1 cellular context compared by ENCODE assay signal in the genomic region with DNA sequence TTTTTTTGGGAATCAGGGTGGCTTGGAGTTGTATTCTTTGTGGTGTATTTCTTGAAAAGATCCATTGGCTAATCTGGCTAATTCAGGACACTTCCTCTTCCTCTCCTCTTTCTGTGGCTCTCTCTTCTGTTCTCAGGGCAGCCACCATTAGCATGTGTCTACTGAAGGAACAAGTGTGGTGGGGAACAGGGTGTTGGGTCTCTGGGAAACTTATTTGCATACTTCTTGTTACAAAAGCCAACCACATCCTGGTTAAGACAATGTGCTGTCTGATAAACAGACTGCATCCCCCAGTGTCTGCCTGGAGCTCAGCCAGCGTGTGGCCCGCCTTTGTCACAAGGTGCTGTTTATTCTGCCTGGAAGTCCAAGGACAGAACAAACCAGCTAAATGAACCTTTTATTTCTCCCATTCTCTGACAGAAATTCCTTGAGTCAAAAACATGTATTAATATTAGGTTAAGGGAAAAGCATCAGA.
TF ChIP-seq lines count a peak whose summit lies in the region.

No MANE protein-coding gene starts in this region.

TF ChIP-seq in HepG2, 621 proteins besides CTCF, POLR2A, EP300 and RAD21 (continued from another document and continues in another):
- no peak for TF ChIP-seq ZNF839 (CRISPR knock-in tag; IDR thresholded peaks at IDR 0.05; ENCODE audit: borderline replicate concordance)
- peak; percentile 66; the same call in 1 of the 2 replicates for TF ChIP-seq ZMYM3 (CRISPR knock-in tag; IDR thresholded peaks at IDR 0.05)
- TF ChIP-seq ZSCAN20 (CRISPR knock-in tag; IDR thresholded peaks at IDR 0.05; ENCODE audit: borderline replicate concordance) = no peak
- TF ChIP-seq ATF3 (CRISPR knock-in tag; IDR thresholded peaks at IDR 0.05) = 0 out of 2 replicates have a peak, but pooled peaks have one; percentile 16
- TF ChIP-seq SRSF4 (IDR thresholded peaks at IDR 0.05; ENCODE audit: low read depth, low read length, poor library complexity, severe bottlenecking) = no peak
- TF ChIP-seq ZNF83 (CRISPR knock-in tag; IDR thresholded peaks at IDR 0.05; ENCODE audit: borderline replicate concordance) = no peak
- peak; percentile 46; the same call in 1 of the 2 replicates for TF ChIP-seq ZNF350 (CRISPR knock-in tag; IDR thresholded peaks at IDR 0.05; ENCODE audit: borderline replicate concordance, low read depth)
- no peak; the same call in 1 of the 2 replicates for TF ChIP-seq ZNF703 (CRISPR knock-in tag; IDR thresholded peaks at IDR 0.05; ENCODE audit: borderline replicate concordance)
- peak; percentile 69; the same call in 1 of the 2 replicates for TF ChIP-seq RFXAP (CRISPR knock-in tag; IDR thresholded peaks at IDR 0.05; ENCODE audit: borderline replicate concordance)
- TF ChIP-seq HDAC6 (IDR thresholded peaks at IDR 0.05; ENCODE audit: low read depth, low read length) = no peak
- TF ChIP-seq FOXJ3 (CRISPR knock-in tag; IDR thresholded peaks at IDR 0.05; ENCODE audit: borderline replicate concordance) = peak; percentile 89
- TF ChIP-seq, protein P1, sequence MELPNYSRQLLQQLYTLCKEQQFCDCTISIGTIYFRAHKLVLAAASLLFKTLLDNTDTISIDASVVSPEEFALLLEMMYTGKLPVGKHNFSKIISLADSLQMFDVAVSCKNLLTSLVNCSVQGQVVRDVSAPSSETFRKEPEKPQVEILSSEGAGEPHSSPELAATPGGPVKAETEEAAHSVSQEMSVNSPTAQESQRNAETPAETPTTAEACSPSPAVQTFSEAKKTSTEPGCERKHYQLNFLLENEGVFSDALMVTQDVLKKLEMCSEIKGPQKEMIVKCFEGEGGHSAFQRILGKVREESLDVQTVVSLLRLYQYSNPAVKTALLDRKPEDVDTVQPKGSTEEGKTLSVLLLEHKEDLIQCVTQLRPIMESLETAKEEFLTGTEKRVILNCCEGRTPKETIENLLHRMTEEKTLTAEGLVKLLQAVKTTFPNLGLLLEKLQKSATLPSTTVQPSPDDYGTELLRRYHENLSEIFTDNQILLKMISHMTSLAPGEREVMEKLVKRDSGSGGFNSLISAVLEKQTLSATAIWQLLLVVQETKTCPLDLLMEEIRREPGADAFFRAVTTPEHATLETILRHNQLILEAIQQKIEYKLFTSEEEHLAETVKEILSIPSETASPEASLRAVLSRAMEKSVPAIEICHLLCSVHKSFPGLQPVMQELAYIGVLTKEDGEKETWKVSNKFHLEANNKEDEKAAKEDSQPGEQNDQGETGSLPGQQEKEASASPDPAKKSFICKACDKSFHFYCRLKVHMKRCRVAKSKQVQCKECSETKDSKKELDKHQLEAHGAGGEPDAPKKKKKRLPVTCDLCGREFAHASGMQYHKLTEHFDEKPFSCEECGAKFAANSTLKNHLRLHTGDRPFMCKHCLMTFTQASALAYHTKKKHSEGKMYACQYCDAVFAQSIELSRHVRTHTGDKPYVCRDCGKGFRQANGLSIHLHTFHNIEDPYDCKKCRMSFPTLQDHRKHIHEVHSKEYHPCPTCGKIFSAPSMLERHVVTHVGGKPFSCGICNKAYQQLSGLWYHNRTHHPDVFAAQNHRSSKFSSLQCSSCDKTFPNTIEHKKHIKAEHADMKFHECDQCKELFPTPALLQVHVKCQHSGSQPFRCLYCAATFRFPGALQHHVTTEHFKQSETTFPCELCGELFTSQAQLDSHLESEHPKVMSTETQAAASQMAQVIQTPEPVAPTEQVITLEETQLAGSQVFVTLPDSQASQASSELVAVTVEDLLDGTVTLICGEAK (IDR thresholded peaks at IDR 0.05) = no peak
- TF ChIP-seq, protein P1 (CRISPR knock-in tag; IDR thresholded peaks at IDR 0.05) = no peak; the same call in 1 of the 2 replicates
- no peak for TF ChIP-seq HNRNPL (IDR thresholded peaks at IDR 0.05; ENCODE audit: low read depth, low read length)
- TF ChIP-seq PAXIP1 (CRISPR knock-in tag; conservative IDR thresholded peaks at IDR 0.05) = peak; percentile 88
- no peak for TF ChIP-seq ZBTB20 (CRISPR knock-in tag; IDR thresholded peaks at IDR 0.05; ENCODE audit: borderline replicate concordance, low read depth)
- TF ChIP-seq SIN3A (IDR thresholded peaks at IDR 0.05; ENCODE audit: borderline replicate concordance, low read depth, low read length) = no peak
- TF ChIP-seq CHD2 (IDR thresholded peaks at IDR 0.05; ENCODE audit: low read depth, low read length) = no peak
- TF ChIP-seq ZNF343 (CRISPR knock-in tag; IDR thresholded peaks at IDR 0.05) = no peak
- no peak for TF ChIP-seq KAT2B (IDR thresholded peaks at IDR 0.05; ENCODE audit: borderline replicate concordance, low read depth, low read length)
- TF ChIP-seq TEAD3 (CRISPR knock-in tag; optimal IDR thresholded peaks at IDR 0.05; ENCODE audit: borderline replicate concordance) = peak; percentile 86
- no peak for TF ChIP-seq PHF5A (CRISPR knock-in tag; IDR thresholded peaks at IDR 0.05; ENCODE audit: low read depth, unreplicated experiment)
- no peak for TF ChIP-seq DNMT3B (CRISPR knock-in tag; conservative IDR thresholded peaks at IDR 0.05)
- TF ChIP-seq THAP9 (CRISPR knock-in tag; IDR thresholded peaks at IDR 0.05; ENCODE audit: borderline replicate concordance) = no peak
- peak; percentile 30; the same call in 1 of the 2 replicates for TF ChIP-seq MXD4 (CRISPR knock-in tag; IDR thresholded peaks at IDR 0.05)
- no peak for TF ChIP-seq NR3C1 (CRISPR knock-in tag; IDR thresholded peaks at IDR 0.05)
- TF ChIP-seq NKX3-1 (CRISPR knock-in tag; IDR thresholded peaks at IDR 0.05) = no peak
- TF ChIP-seq ZFP36L2 (CRISPR knock-in tag; IDR thresholded peaks at IDR 0.05) = no peak
- no peak for TF ChIP-seq ZNF550 (CRISPR knock-in tag; IDR thresholded peaks at IDR 0.05; ENCODE audit: borderline replicate concordance)
- peak; percentile 94 for TF ChIP-seq NCOR1 (IDR thresholded peaks at IDR 0.05; ENCODE audit: borderline replicate concordance, low read length)
- no peak for TF ChIP-seq YEATS2 (CRISPR knock-in tag; IDR thresholded peaks at IDR 0.05; ENCODE audit: borderline replicate concordance)
- no peak for TF ChIP-seq IRF1 (CRISPR knock-in tag; IDR thresholded peaks at IDR 0.05; ENCODE audit: low read depth)
- TF ChIP-seq SP140L (CRISPR knock-in tag; IDR thresholded peaks at IDR 0.05; ENCODE audit: borderline replicate concordance) = no peak
- TF ChIP-seq ZNF546 (CRISPR knock-in tag; conservative IDR thresholded peaks at IDR 0.05) = no peak
- no peak for TF ChIP-seq ZNF598 (CRISPR knock-in tag; IDR thresholded peaks at IDR 0.05; ENCODE audit: borderline replicate concordance)
- no peak for TF ChIP-seq NONO (IDR thresholded peaks at IDR 0.05)
- 0 out of 2 replicates have a peak, but pooled peaks have one; percentile 38 for TF ChIP-seq NONO (CRISPR knock-in tag; conservative IDR thresholded peaks at IDR 0.05)
- TF ChIP-seq ZNF878 (CRISPR knock-in tag; IDR thresholded peaks at IDR 0.05) = no peak
- TF ChIP-seq, protein P2, sequence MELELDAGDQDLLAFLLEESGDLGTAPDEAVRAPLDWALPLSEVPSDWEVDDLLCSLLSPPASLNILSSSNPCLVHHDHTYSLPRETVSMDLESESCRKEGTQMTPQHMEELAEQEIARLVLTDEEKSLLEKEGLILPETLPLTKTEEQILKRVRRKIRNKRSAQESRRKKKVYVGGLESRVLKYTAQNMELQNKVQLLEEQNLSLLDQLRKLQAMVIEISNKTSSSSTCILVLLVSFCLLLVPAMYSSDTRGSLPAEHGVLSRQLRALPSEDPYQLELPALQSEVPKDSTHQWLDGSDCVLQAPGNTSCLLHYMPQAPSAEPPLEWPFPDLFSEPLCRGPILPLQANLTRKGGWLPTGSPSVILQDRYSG (CRISPR knock-in tag; IDR thresholded peaks at IDR 0.05) = no peak
- no peak for TF ChIP-seq MLLT10 (CRISPR knock-in tag; IDR thresholded peaks at IDR 0.05)
- TF ChIP-seq SETDB1 (CRISPR knock-in tag; IDR thresholded peaks at IDR 0.05; ENCODE audit: borderline replicate concordance) = no peak
- no peak for TF ChIP-seq CENPT (CRISPR knock-in tag; IDR thresholded peaks at IDR 0.05; ENCODE audit: low read depth)
- TF ChIP-seq POLR2AphosphoS2 (IDR thresholded peaks at IDR 0.05; ENCODE audit: low read depth, low read length) = no peak
